In the genomic region with DNA sequence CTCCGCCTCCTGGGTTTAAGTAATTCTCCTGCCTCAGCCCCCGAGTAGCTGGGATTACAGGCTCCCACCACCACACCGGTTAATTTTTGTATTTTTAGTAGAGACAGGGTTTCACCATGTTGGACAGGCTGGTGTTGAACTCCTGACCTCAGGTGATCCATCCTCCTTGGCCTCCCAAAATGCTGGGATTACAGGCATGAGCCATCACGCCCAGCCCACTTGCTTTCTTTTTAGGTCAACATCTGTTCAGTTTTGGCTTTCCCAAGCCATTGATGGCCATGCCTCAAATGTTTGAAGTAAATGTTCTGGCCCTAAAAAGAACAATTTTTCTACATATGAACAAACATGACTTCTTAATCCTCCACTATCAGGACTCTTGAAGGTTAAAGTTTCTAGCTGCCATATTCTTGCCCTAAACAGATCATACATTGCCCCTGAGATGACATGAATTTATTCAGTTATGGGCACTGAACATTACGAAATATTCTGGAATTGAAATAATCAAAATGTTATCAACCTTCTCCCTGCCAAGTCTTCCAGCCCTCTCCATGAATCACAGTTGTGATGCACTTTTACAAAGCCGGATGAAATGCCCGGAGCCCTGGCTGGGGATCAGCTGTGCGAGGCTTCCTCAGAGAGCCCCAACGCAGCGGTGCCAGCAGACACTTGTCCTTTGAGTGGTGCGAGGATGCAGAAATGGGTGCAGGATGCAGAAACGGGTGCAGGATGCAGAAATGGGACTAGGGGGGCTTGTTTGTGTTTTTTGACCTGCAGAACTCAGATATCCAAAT, we compare ENCODE assay signal across 1 cellular context.
TF ChIP-seq lines count a peak whose summit lies in the region.

No MANE protein-coding gene starts in this region.

TF ChIP-seq in IMR-90, 13 proteins besides CTCF, POLR2A, EP300 and RAD21:
- TF ChIP-seq NFE2L2 (IDR thresholded peaks at IDR 0.05; ENCODE audit: low read depth, low read length) (no peak), MXI1 (IDR thresholded peaks at IDR 0.05; ENCODE audit: borderline replicate concordance, low read depth, low read length) (no peak), MAZ (IDR thresholded peaks at IDR 0.05; ENCODE audit: borderline replicate concordance, low read depth, low read length) (no peak)
